8 cellular contexts compared by ENCODE assay signal in the genomic region with DNA sequence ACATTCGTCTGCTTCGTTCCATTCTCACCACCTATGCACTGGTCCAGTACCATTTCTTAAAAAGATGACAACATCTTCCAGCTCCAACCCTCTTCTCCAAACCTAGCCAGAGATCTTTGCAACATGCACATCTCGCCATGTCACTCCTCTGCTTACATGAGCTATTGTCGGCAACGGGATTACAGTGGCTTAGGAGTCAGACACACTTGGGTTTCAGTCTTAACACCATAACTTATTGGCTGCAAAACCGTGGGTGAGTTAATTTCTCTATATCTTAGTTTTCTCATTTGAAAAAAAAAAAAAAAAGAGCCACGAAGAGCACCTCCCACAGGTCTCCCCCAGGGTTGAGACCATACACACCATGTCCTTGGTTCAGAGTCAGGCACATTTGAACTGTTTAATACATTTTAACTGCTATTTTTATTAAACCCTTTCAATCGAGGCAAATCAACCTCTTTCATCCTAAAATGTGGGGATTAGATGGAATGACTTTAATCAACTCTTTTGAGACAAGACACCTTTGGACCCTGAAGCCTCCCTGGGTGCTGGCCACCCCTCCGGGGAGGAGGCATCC. TPM values are rescaled to one million over a fixed set of nuclear protein-coding genes. Genes with fewer than 3 reads are reported as not detected.
DNase-seq lines count a peak whose midpoint lies in the region; ATAC-seq and TF ChIP-seq lines count a peak whose summit lies in the region.

No MANE protein-coding gene starts in this region.

- 78% methylated on average over 7 of the region's 9 CpGs for WGBS in HUES64

- no peak for ATAC-seq in GM21786 (IDR thresholded peaks at IDR 0.05; ENCODE audit: unreplicated experiment)

- H3K4me3 ChIP-seq in ACC112 (ENCODE audit: low read depth, low read length) (peak overlapping the region; percentile 85), HUES64 (ENCODE audit: low read length) (peak overlapping the region; percentile 59), breast epithelium (peak overlapping the region; percentile 58 to 88 (median 60)), mucosa of rectum (ENCODE audit: low read length in 2 of 2) (peak overlapping the region; percentile 52 to 55)

- TF ChIP-seq POLR2A in breast epithelium (IDR thresholded peaks at IDR 0.05) = no peak

- H3K27me3 ChIP-seq in ACC112 (ENCODE audit: insufficient read depth, low read length) = peaks cover 10% of the 10 kb centered on the region; the same call in 1 of the 2 replicates
- peaks cover 25% of the 10 kb centered on the region for H3K27me3 ChIP-seq in HUES64 (ENCODE audit: insufficient read depth, low read length)
- H3K27me3 ChIP-seq in breast epithelium = peaks cover 0 to 6% of the 10 kb centered on the region in 2 donors
- H3K27me3 ChIP-seq in mucosa of rectum (ENCODE audit: control insufficient read depth in 2 of 2, insufficient read depth in 2 of 2, low read length in 2 of 2) = peaks cover 20 to 27% of the 10 kb centered on the region in 2 donors

- peak overlapping the region; percentile 97 for H2AFZ ChIP-seq in ACC112 (ENCODE audit: low read length, unreplicated experiment)

- no peaks in the 10 kb centered on the region for H3K79me2 ChIP-seq in ACC112 (ENCODE audit: control insufficient read depth, insufficient read depth, low read length, unreplicated experiment)

- peak overlapping the region; percentile 57; the same call in 1 of the 2 replicates for H3K9ac ChIP-seq in HUES64 (ENCODE audit: low read depth, low read length)
- no peak overlapping the region for H3K9ac ChIP-seq in mucosa of rectum (ENCODE audit: low read depth in 1 of 2, low read length in 2 of 2)

- TF ChIP-seq CTCF in breast epithelium (IDR thresholded peaks at IDR 0.05) (no peak), GM13976 (IDR thresholded peaks at IDR 0.05; ENCODE audit: borderline replicate concordance, control extremely low read depth, extremely low read depth, insufficient read depth, missing control alignments) (no peak)

- H3K36me3 ChIP-seq in ACC112 (ENCODE audit: insufficient read depth, low read length) (no peaks in the 10 kb centered on the region), HUES64 (ENCODE audit: insufficient read depth, low read length) (no peaks in the 10 kb centered on the region), breast epithelium (no peaks in the 10 kb centered on the region), mucosa of rectum (ENCODE audit: control insufficient read depth in 2 of 2, insufficient read depth in 2 of 2, low read length in 2 of 2) (no peaks in the 10 kb centered on the region)

- H3K9me3 ChIP-seq in HUES64 (ENCODE audit: insufficient read depth, low read depth, low read length) = no peaks in the 10 kb centered on the region
- H3K9me3 ChIP-seq in breast epithelium = no peaks in the 10 kb centered on the region
- H3K9me3 ChIP-seq in mucosa of rectum (ENCODE audit: control insufficient read depth in 2 of 2, low read length in 2 of 2) = no peaks in the 10 kb centered on the region

- no peak overlapping the region for H3K27ac ChIP-seq in ACC112 (ENCODE audit: low read depth, low read length)
- no peak overlapping the region for H3K27ac ChIP-seq in HUES64 (ENCODE audit: low read depth, low read length)
- H3K27ac ChIP-seq in breast epithelium = peak overlapping the region in 1 of 2 donors; percentile 25
- H3K27ac ChIP-seq in mucosa of rectum (ENCODE audit: low read depth in 2 of 2, low read length in 2 of 2) = no peak overlapping the region

- peaks cover 11% of the 10 kb centered on the region for H3K4me1 ChIP-seq in ACC112 (ENCODE audit: control insufficient read depth, insufficient read depth, low read length, unreplicated experiment)
- H3K4me1 ChIP-seq in HUES64 (ENCODE audit: insufficient read depth, low read length) = peaks cover 16% of the 10 kb centered on the region; the same call in 1 of the 2 replicates
- H3K4me1 ChIP-seq in breast epithelium = no peaks in the 10 kb centered on the region
- peaks cover 3 to 4% of the 10 kb centered on the region in 2 donors for H3K4me1 ChIP-seq in mucosa of rectum (ENCODE audit: control insufficient read depth in 2 of 2, insufficient read depth in 2 of 2, low read length in 2 of 2)

- in situ Hi-C loops in GM13976 (cut with MboI; ENCODE audit: low sequenced_read_pairs, unreplicated experiment) = no loop called here

- intact Hi-C loops in breast epithelium (cut with DNase I; ENCODE audit: low total_unique reads) = no loop called here

- DNase-seq in breast epithelium (ENCODE audit: low spot score in 2 of 2) (no peak), GM13976 (ENCODE audit: low spot score) (no peak), GF-D8 (lab: John Stamatoyannopoulos, UW) (no peak), NCI-H524 (lab: John Stamatoyannopoulos, UW) (no peak)

RNA-seq across cellular contexts. Expression of gene ANKRD29, which starts 0.9 kb away (rescaled TPM):
- 0.95 TPM for polyA plus RNA-seq in HUES64 (2013, experiment 1 of 2)
- polyA plus RNA-seq in HUES64 (2013, experiment 2 of 2) = 3.0 TPM
- total RNA-seq in breast epithelium = 10 to 100 TPM in 1 of 3 donors, 1 to 10 TPM in 2; 8.8 to 13.8 (median 9.9) TPM

RNA-seq across cellular contexts. Expression of gene LAMA3, which starts 27.4 kb away (rescaled TPM):
- polyA plus RNA-seq in HUES64 (2013, experiment 1 of 2) = 1.2 TPM
- polyA plus RNA-seq in HUES64 (2013, experiment 2 of 2) = 0.19 TPM
- total RNA-seq in breast epithelium = 100 to 1,000 TPM in 2 of 3 donors, 10 to 100 TPM in 1; 43.4 to 173 (median 127) TPM
